ENCODE assay signal across 2 cellular contexts in the genomic region with DNA sequence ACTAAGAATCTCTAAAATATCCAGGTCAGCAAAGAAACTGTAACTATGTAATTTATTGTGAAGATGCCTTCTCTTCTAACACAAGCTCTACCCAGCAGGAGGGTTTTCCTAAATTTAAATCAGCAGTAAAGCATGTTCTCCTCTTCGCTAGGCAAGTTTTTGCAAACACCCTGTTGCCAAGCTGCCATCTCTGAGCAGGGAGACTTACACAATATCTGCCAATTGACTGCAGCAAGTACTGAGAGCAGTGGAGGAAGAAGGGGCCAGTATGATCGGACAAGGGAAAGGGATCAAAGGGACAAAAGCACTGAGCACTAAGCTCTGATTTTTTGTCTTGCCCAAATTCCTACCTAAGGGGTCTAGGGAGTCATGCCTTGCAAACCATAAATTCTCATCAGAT.
TF ChIP-seq lines count a peak whose summit lies in the region.

No MANE protein-coding gene starts in this region.

TF ChIP-seq in GM23338, 12 proteins besides CTCF, POLR2A, EP300 and RAD21 (continues in another document):
- TF ChIP-seq, protein P1, sequence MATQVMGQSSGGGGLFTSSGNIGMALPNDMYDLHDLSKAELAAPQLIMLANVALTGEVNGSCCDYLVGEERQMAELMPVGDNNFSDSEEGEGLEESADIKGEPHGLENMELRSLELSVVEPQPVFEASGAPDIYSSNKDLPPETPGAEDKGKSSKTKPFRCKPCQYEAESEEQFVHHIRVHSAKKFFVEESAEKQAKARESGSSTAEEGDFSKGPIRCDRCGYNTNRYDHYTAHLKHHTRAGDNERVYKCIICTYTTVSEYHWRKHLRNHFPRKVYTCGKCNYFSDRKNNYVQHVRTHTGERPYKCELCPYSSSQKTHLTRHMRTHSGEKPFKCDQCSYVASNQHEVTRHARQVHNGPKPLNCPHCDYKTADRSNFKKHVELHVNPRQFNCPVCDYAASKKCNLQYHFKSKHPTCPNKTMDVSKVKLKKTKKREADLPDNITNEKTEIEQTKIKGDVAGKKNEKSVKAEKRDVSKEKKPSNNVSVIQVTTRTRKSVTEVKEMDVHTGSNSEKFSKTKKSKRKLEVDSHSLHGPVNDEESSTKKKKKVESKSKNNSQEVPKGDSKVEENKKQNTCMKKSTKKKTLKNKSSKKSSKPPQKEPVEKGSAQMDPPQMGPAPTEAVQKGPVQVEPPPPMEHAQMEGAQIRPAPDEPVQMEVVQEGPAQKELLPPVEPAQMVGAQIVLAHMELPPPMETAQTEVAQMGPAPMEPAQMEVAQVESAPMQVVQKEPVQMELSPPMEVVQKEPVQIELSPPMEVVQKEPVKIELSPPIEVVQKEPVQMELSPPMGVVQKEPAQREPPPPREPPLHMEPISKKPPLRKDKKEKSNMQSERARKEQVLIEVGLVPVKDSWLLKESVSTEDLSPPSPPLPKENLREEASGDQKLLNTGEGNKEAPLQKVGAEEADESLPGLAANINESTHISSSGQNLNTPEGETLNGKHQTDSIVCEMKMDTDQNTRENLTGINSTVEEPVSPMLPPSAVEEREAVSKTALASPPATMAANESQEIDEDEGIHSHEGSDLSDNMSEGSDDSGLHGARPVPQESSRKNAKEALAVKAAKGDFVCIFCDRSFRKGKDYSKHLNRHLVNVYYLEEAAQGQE (IDR thresholded peaks at IDR 0.05; ENCODE audit: unreplicated experiment): no peak
- TF ChIP-seq, protein P2, sequence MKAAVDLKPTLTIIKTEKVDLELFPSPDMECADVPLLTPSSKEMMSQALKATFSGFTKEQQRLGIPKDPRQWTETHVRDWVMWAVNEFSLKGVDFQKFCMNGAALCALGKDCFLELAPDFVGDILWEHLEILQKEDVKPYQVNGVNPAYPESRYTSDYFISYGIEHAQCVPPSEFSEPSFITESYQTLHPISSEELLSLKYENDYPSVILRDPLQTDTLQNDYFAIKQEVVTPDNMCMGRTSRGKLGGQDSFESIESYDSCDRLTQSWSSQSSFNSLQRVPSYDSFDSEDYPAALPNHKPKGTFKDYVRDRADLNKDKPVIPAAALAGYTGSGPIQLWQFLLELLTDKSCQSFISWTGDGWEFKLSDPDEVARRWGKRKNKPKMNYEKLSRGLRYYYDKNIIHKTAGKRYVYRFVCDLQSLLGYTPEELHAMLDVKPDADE (IDR thresholded peaks at IDR 0.05): no peak
- TF ChIP-seq NANOG (IDR thresholded peaks at IDR 0.05; ENCODE audit: borderline replicate concordance): no peak
- no peak for TF ChIP-seq ZNF331 (CRISPR knock-in tag; IDR thresholded peaks at IDR 0.05; ENCODE audit: low read depth)
- no peak for TF ChIP-seq POLR2AphosphoS5 (IDR thresholded peaks at IDR 0.05; ENCODE audit: low read depth)
- no peak for TF ChIP-seq JUNB (IDR thresholded peaks at IDR 0.05; ENCODE audit: unreplicated experiment)
- TF ChIP-seq CREB1 (CRISPR knock-in tag; IDR thresholded peaks at IDR 0.05; ENCODE audit: low read depth): no peak
- no peak for TF ChIP-seq STAT1 (IDR thresholded peaks at IDR 0.05; ENCODE audit: unreplicated experiment)
- no peak for TF ChIP-seq EZH2 (IDR thresholded peaks at IDR 0.05; ENCODE audit: low read depth, unreplicated experiment)
- TF ChIP-seq, protein P3, sequence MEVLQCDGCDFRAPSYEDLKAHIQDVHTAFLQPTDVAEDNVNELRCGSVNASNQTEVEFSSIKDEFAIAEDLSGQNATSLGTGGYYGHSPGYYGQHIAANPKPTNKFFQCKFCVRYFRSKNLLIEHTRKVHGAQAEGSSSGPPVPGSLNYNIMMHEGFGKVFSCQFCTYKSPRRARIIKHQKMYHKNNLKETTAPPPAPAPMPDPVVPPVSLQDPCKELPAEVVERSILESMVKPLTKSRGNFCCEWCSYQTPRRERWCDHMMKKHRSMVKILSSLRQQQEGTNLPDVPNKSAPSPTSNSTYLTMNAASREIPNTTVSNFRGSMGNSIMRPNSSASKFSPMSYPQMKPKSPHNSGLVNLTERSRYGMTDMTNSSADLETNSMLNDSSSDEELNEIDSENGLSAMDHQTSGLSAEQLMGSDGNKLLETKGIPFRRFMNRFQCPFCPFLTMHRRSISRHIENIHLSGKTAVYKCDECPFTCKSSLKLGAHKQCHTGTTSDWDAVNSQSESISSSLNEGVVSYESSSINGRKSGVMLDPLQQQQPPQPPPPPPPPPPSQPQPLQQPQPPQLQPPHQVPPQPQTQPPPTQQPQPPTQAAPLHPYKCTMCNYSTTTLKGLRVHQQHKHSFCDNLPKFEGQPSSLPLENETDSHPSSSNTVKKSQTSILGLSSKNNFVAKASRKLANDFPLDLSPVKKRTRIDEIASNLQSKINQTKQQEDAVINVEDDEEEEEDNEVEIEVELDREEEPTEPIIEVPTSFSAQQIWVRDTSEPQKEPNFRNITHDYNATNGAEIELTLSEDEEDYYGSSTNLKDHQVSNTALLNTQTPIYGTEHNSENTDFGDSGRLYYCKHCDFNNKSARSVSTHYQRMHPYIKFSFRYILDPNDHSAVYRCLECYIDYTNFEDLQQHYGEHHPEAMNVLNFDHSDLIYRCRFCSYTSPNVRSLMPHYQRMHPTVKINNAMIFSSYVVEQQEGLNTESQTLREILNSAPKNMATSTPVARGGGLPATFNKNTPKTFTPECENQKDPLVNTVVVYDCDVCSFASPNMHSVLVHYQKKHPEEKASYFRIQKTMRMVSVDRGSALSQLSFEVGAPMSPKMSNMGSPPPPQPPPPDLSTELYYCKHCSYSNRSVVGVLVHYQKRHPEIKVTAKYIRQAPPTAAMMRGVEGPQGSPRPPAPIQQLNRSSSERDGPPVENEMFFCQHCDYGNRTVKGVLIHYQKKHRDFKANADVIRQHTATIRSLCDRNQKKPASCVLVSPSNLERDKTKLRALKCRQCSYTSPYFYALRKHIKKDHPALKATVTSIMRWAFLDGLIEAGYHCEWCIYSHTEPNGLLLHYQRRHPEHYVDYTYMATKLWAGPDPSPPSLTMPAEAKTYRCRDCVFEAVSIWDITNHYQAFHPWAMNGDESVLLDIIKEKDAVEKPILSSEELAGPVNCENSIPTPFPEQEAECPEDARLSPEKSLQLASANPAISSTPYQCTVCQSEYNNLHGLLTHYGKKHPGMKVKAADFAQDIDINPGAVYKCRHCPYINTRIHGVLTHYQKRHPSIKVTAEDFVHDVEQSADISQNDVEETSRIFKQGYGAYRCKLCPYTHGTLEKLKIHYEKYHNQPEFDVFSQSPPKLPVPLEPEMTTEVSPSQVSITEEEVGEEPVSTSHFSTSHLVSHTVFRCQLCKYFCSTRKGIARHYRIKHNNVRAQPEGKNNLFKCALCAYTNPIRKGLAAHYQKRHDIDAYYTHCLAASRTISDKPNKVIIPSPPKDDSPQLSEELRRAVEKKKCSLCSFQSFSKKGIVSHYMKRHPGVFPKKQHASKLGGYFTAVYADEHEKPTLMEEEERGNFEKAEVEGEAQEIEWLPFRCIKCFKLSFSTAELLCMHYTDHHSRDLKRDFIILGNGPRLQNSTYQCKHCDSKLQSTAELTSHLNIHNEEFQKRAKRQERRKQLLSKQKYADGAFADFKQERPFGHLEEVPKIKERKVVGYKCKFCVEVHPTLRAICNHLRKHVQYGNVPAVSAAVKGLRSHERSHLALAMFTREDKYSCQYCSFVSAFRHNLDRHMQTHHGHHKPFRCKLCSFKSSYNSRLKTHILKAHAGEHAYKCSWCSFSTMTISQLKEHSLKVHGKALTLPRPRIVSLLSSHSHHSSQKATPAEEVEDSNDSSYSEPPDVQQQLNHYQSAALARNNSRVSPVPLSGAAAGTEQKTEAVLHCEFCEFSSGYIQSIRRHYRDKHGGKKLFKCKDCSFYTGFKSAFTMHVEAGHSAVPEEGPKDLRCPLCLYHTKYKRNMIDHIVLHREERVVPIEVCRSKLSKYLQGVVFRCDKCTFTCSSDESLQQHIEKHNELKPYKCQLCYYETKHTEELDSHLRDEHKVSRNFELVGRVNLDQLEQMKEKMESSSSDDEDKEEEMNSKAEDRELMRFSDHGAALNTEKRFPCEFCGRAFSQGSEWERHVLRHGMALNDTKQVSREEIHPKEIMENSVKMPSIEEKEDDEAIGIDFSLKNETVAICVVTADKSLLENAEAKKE (CRISPR knock-in tag; IDR thresholded peaks at IDR 0.05): no peak

TF ChIP-seq in H1, 55 proteins besides CTCF, POLR2A, EP300 and RAD21:
- TF ChIP-seq EZH2 (IDR thresholded peaks at IDR 0.05; ENCODE audit: low read depth, low read length, severe bottlenecking) (no peak), TBP (IDR thresholded peaks at IDR 0.05; ENCODE audit: low read depth, low read length) (no peak), SIX5 (IDR thresholded peaks at IDR 0.05; ENCODE audit: low read depth, low read length) (no peak), HDAC2 (IDR thresholded peaks at IDR 0.05; ENCODE audit: borderline replicate concordance in 1 of 2, low read depth in 2 of 2, low read length in 2 of 2) (no peak), TAF1 (IDR thresholded peaks at IDR 0.05; ENCODE audit: low read depth, low read length) (no peak), BACH1 (IDR thresholded peaks at IDR 0.05; ENCODE audit: low read length) (no peak), SIN3A (conservative IDR thresholded peaks at IDR 0.05 in 1 of 2, IDR thresholded peaks at IDR 0.05 in 1 of 2; ENCODE audit: low read depth in 1 of 2, low read length in 2 of 2) (no peak), CEBPB (IDR thresholded peaks at IDR 0.05; ENCODE audit: low read depth, low read length) (no peak), RBBP5 (IDR thresholded peaks at IDR 0.05; ENCODE audit: borderline replicate concordance, low read depth, low read length) (no peak)
- TF ChIP-seq, protein P4, sequence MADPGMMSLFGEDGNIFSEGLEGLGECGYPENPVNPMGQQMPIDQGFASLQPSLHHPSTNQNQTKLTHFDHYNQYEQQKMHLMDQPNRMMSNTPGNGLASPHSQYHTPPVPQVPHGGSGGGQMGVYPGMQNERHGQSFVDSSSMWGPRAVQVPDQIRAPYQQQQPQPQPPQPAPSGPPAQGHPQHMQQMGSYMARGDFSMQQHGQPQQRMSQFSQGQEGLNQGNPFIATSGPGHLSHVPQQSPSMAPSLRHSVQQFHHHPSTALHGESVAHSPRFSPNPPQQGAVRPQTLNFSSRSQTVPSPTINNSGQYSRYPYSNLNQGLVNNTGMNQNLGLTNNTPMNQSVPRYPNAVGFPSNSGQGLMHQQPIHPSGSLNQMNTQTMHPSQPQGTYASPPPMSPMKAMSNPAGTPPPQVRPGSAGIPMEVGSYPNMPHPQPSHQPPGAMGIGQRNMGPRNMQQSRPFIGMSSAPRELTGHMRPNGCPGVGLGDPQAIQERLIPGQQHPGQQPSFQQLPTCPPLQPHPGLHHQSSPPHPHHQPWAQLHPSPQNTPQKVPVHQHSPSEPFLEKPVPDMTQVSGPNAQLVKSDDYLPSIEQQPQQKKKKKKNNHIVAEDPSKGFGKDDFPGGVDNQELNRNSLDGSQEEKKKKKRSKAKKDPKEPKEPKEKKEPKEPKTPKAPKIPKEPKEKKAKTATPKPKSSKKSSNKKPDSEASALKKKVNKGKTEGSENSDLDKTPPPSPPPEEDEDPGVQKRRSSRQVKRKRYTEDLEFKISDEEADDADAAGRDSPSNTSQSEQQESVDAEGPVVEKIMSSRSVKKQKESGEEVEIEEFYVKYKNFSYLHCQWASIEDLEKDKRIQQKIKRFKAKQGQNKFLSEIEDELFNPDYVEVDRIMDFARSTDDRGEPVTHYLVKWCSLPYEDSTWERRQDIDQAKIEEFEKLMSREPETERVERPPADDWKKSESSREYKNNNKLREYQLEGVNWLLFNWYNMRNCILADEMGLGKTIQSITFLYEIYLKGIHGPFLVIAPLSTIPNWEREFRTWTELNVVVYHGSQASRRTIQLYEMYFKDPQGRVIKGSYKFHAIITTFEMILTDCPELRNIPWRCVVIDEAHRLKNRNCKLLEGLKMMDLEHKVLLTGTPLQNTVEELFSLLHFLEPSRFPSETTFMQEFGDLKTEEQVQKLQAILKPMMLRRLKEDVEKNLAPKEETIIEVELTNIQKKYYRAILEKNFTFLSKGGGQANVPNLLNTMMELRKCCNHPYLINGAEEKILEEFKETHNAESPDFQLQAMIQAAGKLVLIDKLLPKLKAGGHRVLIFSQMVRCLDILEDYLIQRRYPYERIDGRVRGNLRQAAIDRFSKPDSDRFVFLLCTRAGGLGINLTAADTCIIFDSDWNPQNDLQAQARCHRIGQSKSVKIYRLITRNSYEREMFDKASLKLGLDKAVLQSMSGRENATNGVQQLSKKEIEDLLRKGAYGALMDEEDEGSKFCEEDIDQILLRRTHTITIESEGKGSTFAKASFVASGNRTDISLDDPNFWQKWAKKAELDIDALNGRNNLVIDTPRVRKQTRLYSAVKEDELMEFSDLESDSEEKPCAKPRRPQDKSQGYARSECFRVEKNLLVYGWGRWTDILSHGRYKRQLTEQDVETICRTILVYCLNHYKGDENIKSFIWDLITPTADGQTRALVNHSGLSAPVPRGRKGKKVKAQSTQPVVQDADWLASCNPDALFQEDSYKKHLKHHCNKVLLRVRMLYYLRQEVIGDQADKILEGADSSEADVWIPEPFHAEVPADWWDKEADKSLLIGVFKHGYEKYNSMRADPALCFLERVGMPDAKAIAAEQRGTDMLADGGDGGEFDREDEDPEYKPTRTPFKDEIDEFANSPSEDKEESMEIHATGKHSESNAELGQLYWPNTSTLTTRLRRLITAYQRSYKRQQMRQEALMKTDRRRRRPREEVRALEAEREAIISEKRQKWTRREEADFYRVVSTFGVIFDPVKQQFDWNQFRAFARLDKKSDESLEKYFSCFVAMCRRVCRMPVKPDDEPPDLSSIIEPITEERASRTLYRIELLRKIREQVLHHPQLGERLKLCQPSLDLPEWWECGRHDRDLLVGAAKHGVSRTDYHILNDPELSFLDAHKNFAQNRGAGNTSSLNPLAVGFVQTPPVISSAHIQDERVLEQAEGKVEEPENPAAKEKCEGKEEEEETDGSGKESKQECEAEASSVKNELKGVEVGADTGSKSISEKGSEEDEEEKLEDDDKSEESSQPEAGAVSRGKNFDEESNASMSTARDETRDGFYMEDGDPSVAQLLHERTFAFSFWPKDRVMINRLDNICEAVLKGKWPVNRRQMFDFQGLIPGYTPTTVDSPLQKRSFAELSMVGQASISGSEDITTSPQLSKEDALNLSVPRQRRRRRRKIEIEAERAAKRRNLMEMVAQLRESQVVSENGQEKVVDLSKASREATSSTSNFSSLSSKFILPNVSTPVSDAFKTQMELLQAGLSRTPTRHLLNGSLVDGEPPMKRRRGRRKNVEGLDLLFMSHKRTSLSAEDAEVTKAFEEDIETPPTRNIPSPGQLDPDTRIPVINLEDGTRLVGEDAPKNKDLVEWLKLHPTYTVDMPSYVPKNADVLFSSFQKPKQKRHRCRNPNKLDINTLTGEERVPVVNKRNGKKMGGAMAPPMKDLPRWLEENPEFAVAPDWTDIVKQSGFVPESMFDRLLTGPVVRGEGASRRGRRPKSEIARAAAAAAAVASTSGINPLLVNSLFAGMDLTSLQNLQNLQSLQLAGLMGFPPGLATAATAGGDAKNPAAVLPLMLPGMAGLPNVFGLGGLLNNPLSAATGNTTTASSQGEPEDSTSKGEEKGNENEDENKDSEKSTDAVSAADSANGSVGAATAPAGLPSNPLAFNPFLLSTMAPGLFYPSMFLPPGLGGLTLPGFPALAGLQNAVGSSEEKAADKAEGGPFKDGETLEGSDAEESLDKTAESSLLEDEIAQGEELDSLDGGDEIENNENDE (IDR thresholded peaks at IDR 0.05; ENCODE audit: insufficient replicate concordance, low read length): no peak
